In the genomic region with DNA sequence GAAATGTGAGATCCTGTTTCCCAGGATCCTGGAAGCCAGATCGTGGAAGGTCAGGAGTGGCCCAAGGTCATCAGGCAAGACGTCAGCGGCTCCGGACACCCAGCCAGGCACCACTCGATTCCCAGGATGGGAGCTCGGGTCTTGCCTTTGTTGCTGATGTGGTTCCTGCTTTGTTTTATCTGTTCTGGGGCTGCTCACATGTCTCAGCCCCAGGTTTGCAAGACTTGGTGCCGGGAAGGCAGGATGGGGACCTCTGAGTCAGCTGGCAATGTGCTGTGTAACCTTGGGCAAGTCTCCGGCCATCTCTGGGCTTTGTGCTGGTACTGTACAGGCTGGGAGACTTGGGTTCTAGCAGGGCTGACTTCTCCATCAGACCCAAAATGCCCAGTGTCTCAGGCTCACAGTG, we compare ENCODE assay signal across 12 cellular contexts. TPM values are rescaled to one million over a fixed set of nuclear protein-coding genes. Genes with fewer than 3 reads are reported as not detected.
A peak's percentile ranks its signal among the peaks of the same experiment; 100 is the strongest.
DNase-seq lines count a peak whose midpoint lies in the region; ATAC-seq, FAIRE-seq and TF ChIP-seq lines count a peak whose summit lies in the region.
"Had no signal": no experiment of that assay in that cellular context is flagged by ENCODE, and none has a peak within 500 bp of the region (broad histone marks: within the 10 kb centered on the region; RNA-seq: fewer than 3 reads in every experiment).

No MANE protein-coding gene starts in this region.

- H3K79me2 ChIP-seq in DND-41 (ENCODE audit: insufficient read depth, low read length): peaks cover 70% of the 10 kb centered on the region
- H3K79me2 ChIP-seq in GM12878 (ENCODE audit: control insufficient read depth, insufficient read depth, low read length): peaks cover 35% of the 10 kb centered on the region

- no peaks in the 10 kb centered on the region for H3K9me3 ChIP-seq in DND-41 (ENCODE audit: insufficient read depth, low read length, severe bottlenecking)
- no peaks in the 10 kb centered on the region for H3K9me3 ChIP-seq in GM12878 (replicated peaks; ENCODE audit: control insufficient read depth, insufficient read depth, low read length)
- no peaks in the 10 kb centered on the region for H3K9me3 ChIP-seq in neuronal stem cell (replicated peaks in 1 of 2; ENCODE audit: control insufficient read depth in 2 of 2, insufficient read depth in 1 of 2, low read depth in 1 of 2, low read length in 2 of 2)
- H3K9me3 ChIP-seq: Caco-2, pancreas had no signal

- peak overlapping the region; percentile 2 for H3K18ac ChIP-seq in neuronal stem cell (ENCODE audit: low read length)

- H4K20me1 ChIP-seq in DND-41 (ENCODE audit: insufficient read depth, low read length): peaks cover 11% of the 10 kb centered on the region; the same call in 1 of the 2 replicates
- H4K20me1 ChIP-seq in GM12878 (ENCODE audit: control insufficient read depth, insufficient read depth): no peaks in the 10 kb centered on the region

- FAIRE-seq in GM12878 (lab: Jason Lieb, UNC): no peak
- FAIRE-seq: islet of Langerhans, pancreas had no signal

- H3K4me2 ChIP-seq in DND-41 (ENCODE audit: insufficient read depth, low read length) (peak overlapping the region; percentile 71), GM12878 (ENCODE audit: control insufficient read depth, insufficient read depth) (peak overlapping the region; percentile 78), neuronal stem cell (ENCODE audit: insufficient read depth, low read length, poor library complexity, severe bottlenecking) (no peak overlapping the region)

- H3K9ac ChIP-seq in DND-41 (ENCODE audit: low read depth, low read length): peak overlapping the region; percentile 67; the same call in 1 of the 2 replicates
- H3K9ac ChIP-seq in GM12878 (ENCODE audit: control insufficient read depth, insufficient read depth, low read length): peak overlapping the region; percentile 33
- H3K9ac ChIP-seq in neuronal stem cell (ENCODE audit: low read depth, low read length, poor library complexity): no peak overlapping the region

- H2BK12ac ChIP-seq in neuronal stem cell (ENCODE audit: low read length): no peak overlapping the region

- no peak overlapping the region for H2BK15ac ChIP-seq in neuronal stem cell (ENCODE audit: low read length)

- 34% methylated on average over 8 of the region's 8 CpGs for WGBS in GM12878 (ENCODE audit: insufficient coverage, insufficient replicate concordance, low lambda C conversion rate, missing lambda C conversion rate)
- no CpG with 5 or more reads among the region's 8 CpGs for WGBS in neuronal stem cell (ENCODE audit: extremely low coverage in 2 of 2, insufficient read length in 2 of 2, insufficient replicate concordance in 1 of 2), 2 donors

- in situ Hi-C loops in GM12878 (cut with MboI): no loop called here

- RAD21 ChIA-PET in GM12878 (lab: Charles Lee; ENCODE audit: unreplicated experiment): interaction anchor here (1.8 kb wide), 1 partner anchor 10 kb away, joined by 10 read pairs; no protein-coding TSS in a partner anchor

- no peak for TF ChIP-seq POLR2A in GM12878 (IDR thresholded peaks at IDR 0.05; ENCODE audit: low read depth, low read length)

- no peak for TF ChIP-seq EP300 in GM12878 (IDR thresholded peaks at IDR 0.05; ENCODE audit: borderline replicate concordance in 1 of 2, control insufficient read depth in 1 of 2, low read depth in 2 of 2, low read length in 2 of 2)

- H4K8ac ChIP-seq in neuronal stem cell (ENCODE audit: low read depth, low read length): no peak overlapping the region

- SMC1A ChIA-PET in GM12878 (lab: Charles Lee; ENCODE audit: uncharacterized antibody, unreplicated experiment): interaction anchor here (0.8 to 8.8 kb wide), 4 partner anchors 10 to 226 kb away, joined by 3 to 93 read pairs (median 50); partner anchors contain the start of gene MAP1S

- TF ChIP-seq CTCF in DND-41 (IDR thresholded peaks at IDR 0.05; ENCODE audit: borderline replicate concordance, extremely low read depth, low read length, poor library complexity, severe bottlenecking) (no peak), RWPE1 (conservative IDR thresholded peaks at IDR 0.05; ENCODE audit: low read depth) (no peak), GM12878 (IDR thresholded peaks at IDR 0.05 in 2 of 3, conservative IDR thresholded peaks at IDR 0.05 in 1 of 3; ENCODE audit: control insufficient read depth in 2 of 3, extremely low read depth in 1 of 3, insufficient read depth in 1 of 3, low read depth in 3 of 3, low read length in 3 of 3) (no peak), foreskin keratinocyte (conservative IDR thresholded peaks at IDR 0.05) (no peak), coronary artery (IDR thresholded peaks at IDR 0.05) (no peak)

- no peak overlapping the region for H4K91ac ChIP-seq in neuronal stem cell (ENCODE audit: low read depth, low read length, poor library complexity)

- no TSS peak for BruUV-seq in GM12878 (replicated peaks; lab: Mats Ljungman, UMichigan)

- peaks cover 62% of the 10 kb centered on the region for H3K4me1 ChIP-seq in DND-41 (ENCODE audit: insufficient read depth, low read length)
- peaks cover 41% of the 10 kb centered on the region for H3K4me1 ChIP-seq in GM12878 (ENCODE audit: control insufficient read depth, insufficient read depth, low read length)
- peaks cover 11 to 16% of the 10 kb centered on the region in 2 donors for H3K4me1 ChIP-seq in neuronal stem cell (ENCODE audit: control insufficient read depth in 2 of 2, insufficient read depth in 1 of 2, low read depth in 1 of 2, low read length in 2 of 2)
- H3K4me1 ChIP-seq in foreskin keratinocyte: no peaks in the 10 kb centered on the region
- H3K4me1 ChIP-seq: Caco-2, pancreas had no signal

- H3K4me3 ChIP-seq in DND-41 (ENCODE audit: low read depth in 1 of 2, low read length in 2 of 2) (peak overlapping the region in 1 of 2 experiments; percentile 38; a peak in 2 of 4 replicates), GM12878 (peak overlapping the region; percentile 74), neuronal stem cell (ENCODE audit: low read length in 2 of 2) (no peak overlapping the region), coronary artery (no peak overlapping the region)
- H3K4me3 ChIP-seq: pancreas had no signal

- CTCF ChIA-PET in RWPE1 (lab: Yijun Ruan, JAX) (no interaction called here), GM12878 (lab: Yijun Ruan, JAX) (interaction anchor here (1.6 to 1.8 kb wide), 2 partner anchors 11 to 109 kb away, joined by 5 read pairs; partner anchors contain the start of gene RPL18A)

- H2AFZ ChIP-seq in DND-41 (ENCODE audit: low read depth, low read length): no peak overlapping the region
- H2AFZ ChIP-seq in GM12878 (ENCODE audit: control insufficient read depth, low read depth, low read length): no peak overlapping the region
- no peak overlapping the region for H2AFZ ChIP-seq in neuronal stem cell (ENCODE audit: low read length)

- no peak overlapping the region for H3K23ac ChIP-seq in neuronal stem cell (ENCODE audit: low read depth, low read length, poor library complexity)

- POLR2A ChIA-PET in RWPE1 (lab: Yijun Ruan, JAX; ENCODE audit: low non-redundant PET): no interaction called here
- POLR2A ChIA-PET in GM12878 (lab: Charles Lee): interaction anchor here (1.0 to 3.8 kb wide), 3 partner anchors 8 to 98 kb away, joined by 3 to 16 read pairs (median 13); partner anchors contain the start of gene JAK3

- H3K27me3 ChIP-seq in DND-41 (ENCODE audit: insufficient read depth, low read length, poor library complexity) (no peaks in the 10 kb centered on the region), GM12878 (replicated peaks in 1 of 2; ENCODE audit: control insufficient read depth in 2 of 2, insufficient read depth in 2 of 2, low read length in 1 of 2) (no peaks in the 10 kb centered on the region), neuronal stem cell (ENCODE audit: control insufficient read depth in 3 of 3, insufficient read depth in 3 of 3, low read depth in 1 of 3, low read length in 3 of 3) (no peaks in the 10 kb centered on the region), foreskin keratinocyte (peaks cover 11% of the 10 kb centered on the region)
- H3K27me3 ChIP-seq: pancreas had no signal

- H2AK5ac ChIP-seq in neuronal stem cell (ENCODE audit: low read depth, low read length): no peak overlapping the region

- no peak overlapping the region for H2BK5ac ChIP-seq in neuronal stem cell (ENCODE audit: low read length)

- TF ChIP-seq RAD21 in GM12878 (IDR thresholded peaks at IDR 0.05; ENCODE audit: insufficient read depth, low read depth, low read length): no peak

- no peak overlapping the region for H3K14ac ChIP-seq in neuronal stem cell (ENCODE audit: low read length)

- H3K27ac ChIP-seq in DND-41 (ENCODE audit: low read length) (peak overlapping the region; percentile 87), RWPE1 (peak overlapping the region; percentile 41), GM12878 (ENCODE audit: control insufficient read depth, insufficient read depth) (peak overlapping the region; percentile 95), neuronal stem cell (replicated peaks; ENCODE audit: low read length) (no peak overlapping the region), foreskin keratinocyte (no peak overlapping the region), coronary artery (no peak overlapping the region)
- H3K27ac ChIP-seq: pancreas had no signal

- intact Hi-C loops in GM12878 (cut with micrococcal nuclease; ENCODE audit: unreplicated experiment): loop anchor here (5.0 kb wide), 1 partner anchor 33 kb away; the partner anchor contains the start of gene MAP1S

- no peak overlapping the region for H3K4ac ChIP-seq in neuronal stem cell (ENCODE audit: low read length)

- peaks cover 2% of the 10 kb centered on the region for H3K79me1 ChIP-seq in neuronal stem cell (ENCODE audit: low read depth, low read length)

- no peak for ATAC-seq in DND-41 (ENCODE audit: insufficient read depth, low read depth)
- no peak for ATAC-seq in GM12878
- no peak for ATAC-seq in foreskin keratinocyte
- no peak for ATAC-seq in HG03045 (IDR thresholded peaks at IDR 0.05; ENCODE audit: unreplicated experiment)
- ATAC-seq: pancreas had no signal

- DNase-seq in DND-41: peak; percentile 18
- no peak for DNase-seq in RWPE1 (ENCODE audit: low spot score)
- DNase-seq in GM12878 (ENCODE audit: low read depth, low spot score): no peak
- no peak for DNase-seq in neuronal stem cell (ENCODE audit: low spot score)
- DNase-seq in NCI-H526 treated with DMSO at 0.1 percent for 48 hours (lab: John Stamatoyannopoulos, UW): no peak
- no peak for DNase-seq in foreskin keratinocyte
- DNase-seq in coronary artery (ENCODE audit: low spot score): no peak
- DNase-seq: Caco-2, NCI-H2227 treated with DMSO at 0.1 percent for 48 hours, pancreas had no signal

- H2BK120ac ChIP-seq in neuronal stem cell (ENCODE audit: low read depth, low read length): no peak overlapping the region

- H3K36me3 ChIP-seq in DND-41 (ENCODE audit: insufficient read depth, low read length) (peaks cover 23% of the 10 kb centered on the region), GM12878 (ENCODE audit: control insufficient read depth in 2 of 2, insufficient read depth in 2 of 2, low read length in 1 of 2) (no peaks in the 10 kb centered on the region), neuronal stem cell (replicated peaks in 1 of 2; ENCODE audit: control insufficient read depth in 2 of 2, insufficient read depth in 2 of 2, low read length in 2 of 2) (no peaks in the 10 kb centered on the region)
- H3K36me3 ChIP-seq: pancreas had no signal

RNA-seq across cellular contexts. Expression of gene FCHO1, which starts 1.4 kb away (rescaled TPM):
- total RNA-seq in GM12878 (2013; cell fraction: nucleolus; rRNA removed): 133 and 141 TPM in 2 replicates
- 24.3 and 25.2 TPM in 2 replicates for total RNA-seq in GM12878 (2014; rRNA removed)
- 12.2 and 12.5 TPM in 2 replicates for total RNA-seq in GM12878 (2014; rRNA removed; fragmentation: Illumina TruSeq; extraction: Trizol)
- 36.9 and 45.8 TPM in 2 replicates for total RNA-seq in GM12878 (2021)
- polyA plus RNA-seq in GM12878 (2011; ENCODE audit: low read depth): 10.8 TPM
- polyA plus RNA-seq in GM12878 (2011; rRNA removed): 4.3 and 7.2 TPM in 2 replicates
- 8.2 and 10.2 TPM in 2 replicates for polyA plus RNA-seq in GM12878 (2011; cell fraction: cytosol; rRNA removed)
- 57.4 and 76.4 TPM in 2 replicates for polyA plus RNA-seq in GM12878 (2011; cell fraction: nucleus; rRNA removed)
- 24.4 and 28.1 TPM in 2 replicates for polyA plus RNA-seq in GM12878 (2012)
- polyA plus RNA-seq in GM12878 (2014; fragmentation: Illumina TruSeq; extraction: Trizol): 6.9 and 11.7 TPM in 2 replicates
- polyA plus RNA-seq in GM12878 (2014; fragmentation: Nextera tagmentation; extraction: Ambion mirVana): under 1 TPM; 0.14 to 0.73 TPM
- polyA plus RNA-seq in GM12878 (2014; rRNA removed): 19.2 and 22.7 TPM in 2 replicates
- polyA plus RNA-seq in GM12878 (2016; fragmentation: Nextera tagmentation; extraction: Ambion mirVana): 10 to 100 TPM; 24.4 to 28.4 TPM
- 30.5 and 47.3 TPM in 2 replicates for polyA minus RNA-seq in GM12878 (2011; rRNA and poly(A)+ RNA removed)
- polyA minus RNA-seq in GM12878 (2011; cell fraction: cytosol; rRNA and poly(A)+ RNA removed): 11.3 and 13.5 TPM in 2 replicates
- polyA minus RNA-seq in GM12878 (2011; cell fraction: nucleus; rRNA and poly(A)+ RNA removed): 62.5 and 90.0 TPM in 2 replicates
- 18.3 TPM for polyA plus RNA-seq in neuronal stem cell (2013, experiment 1 of 2)
- polyA plus RNA-seq in neuronal stem cell (2013, experiment 2 of 2): 18.1 TPM
- total RNA-seq in foreskin keratinocyte: 6.2 and 8.8 TPM in 2 replicates
- polyA plus RNA-seq in foreskin keratinocyte: 6.3 and 9.9 TPM in 2 replicates

RNA-seq across cellular contexts. Expression of gene MAP1S, which starts 30.6 kb away (rescaled TPM):
- total RNA-seq in GM12878 (2013; cell fraction: nucleolus; rRNA removed): 18.5 and 19.7 TPM in 2 replicates
- total RNA-seq in GM12878 (2014; rRNA removed): 13.8 and 14.6 TPM in 2 replicates
- total RNA-seq in GM12878 (2014; rRNA removed; fragmentation: Illumina TruSeq; extraction: Trizol): 6.4 and 6.6 TPM in 2 replicates
- 63.9 and 65.3 TPM in 2 replicates for total RNA-seq in GM12878 (2021)
- polyA plus RNA-seq in GM12878 (2011; ENCODE audit: low read depth): 14.1 TPM
- 1.9 and 6.6 TPM in 2 replicates for polyA plus RNA-seq in GM12878 (2011; rRNA removed)
- 17.1 and 17.3 TPM in 2 replicates for polyA plus RNA-seq in GM12878 (2011; cell fraction: cytosol; rRNA removed)
- 26.6 and 44.9 TPM in 2 replicates for polyA plus RNA-seq in GM12878 (2011; cell fraction: nucleus; rRNA removed)
- 60.1 and 64.9 TPM in 2 replicates for polyA plus RNA-seq in GM12878 (2012)
- 2.9 and 16.8 TPM in 2 replicates for polyA plus RNA-seq in GM12878 (2014; fragmentation: Illumina TruSeq; extraction: Trizol)
- 1 to 10 TPM; 2.1 to 3.4 TPM for polyA plus RNA-seq in GM12878 (2014; fragmentation: Nextera tagmentation; extraction: Ambion mirVana)
- polyA plus RNA-seq in GM12878 (2014; rRNA removed): 15.5 and 22.2 TPM in 2 replicates
- polyA plus RNA-seq in GM12878 (2016; fragmentation: Nextera tagmentation; extraction: Ambion mirVana): 10 to 100 TPM; 26.5 to 31.8 TPM
- polyA minus RNA-seq in GM12878 (2011; rRNA and poly(A)+ RNA removed): 34.7 and 45.5 TPM in 2 replicates
- 41.9 and 52.7 TPM in 2 replicates for polyA minus RNA-seq in GM12878 (2011; cell fraction: cytosol; rRNA and poly(A)+ RNA removed)
- 9.9 and 19.7 TPM in 2 replicates for polyA minus RNA-seq in GM12878 (2011; cell fraction: nucleus; rRNA and poly(A)+ RNA removed)
- 35.5 TPM for polyA plus RNA-seq in neuronal stem cell (2013, experiment 1 of 2)
- 35.9 TPM for polyA plus RNA-seq in neuronal stem cell (2013, experiment 2 of 2)
- 23.5 and 25.3 TPM in 2 replicates for total RNA-seq in foreskin keratinocyte
- polyA plus RNA-seq in foreskin keratinocyte: 28.4 and 35.9 TPM in 2 replicates

RNA-seq across cellular contexts. Expression of gene B3GNT3, which starts 45.0 kb away (rescaled TPM):
- total RNA-seq in GM12878 (2013; cell fraction: nucleolus; rRNA removed): not detected in 2 replicates
- 0.22 TPM in 1 of 2 replicates, not detected in the other for total RNA-seq in GM12878 (2014; rRNA removed)
- total RNA-seq in GM12878 (2014; rRNA removed; fragmentation: Illumina TruSeq; extraction: Trizol): not detected in 2 replicates
- 0.08 TPM in 1 of 2 replicates, not detected in the other for total RNA-seq in GM12878 (2021)
- polyA plus RNA-seq in GM12878 (2011; ENCODE audit: low read depth): not detected
- polyA plus RNA-seq in GM12878 (2011; rRNA removed): not detected in 2 replicates
- polyA plus RNA-seq in GM12878 (2011; cell fraction: cytosol; rRNA removed): not detected in 2 replicates
- polyA plus RNA-seq in GM12878 (2011; cell fraction: nucleus; rRNA removed): not detected in 2 replicates
- polyA plus RNA-seq in GM12878 (2012): not detected in 2 replicates
- not detected in 2 replicates for polyA plus RNA-seq in GM12878 (2014; fragmentation: Illumina TruSeq; extraction: Trizol)
- polyA plus RNA-seq in GM12878 (2014; fragmentation: Nextera tagmentation; extraction: Ambion mirVana): not detected
- not detected in 2 replicates for polyA plus RNA-seq in GM12878 (2014; rRNA removed)
- not detected for polyA plus RNA-seq in GM12878 (2016; fragmentation: Nextera tagmentation; extraction: Ambion mirVana)
- not detected in 2 replicates for polyA minus RNA-seq in GM12878 (2011; rRNA and poly(A)+ RNA removed)
- not detected in 2 replicates for polyA minus RNA-seq in GM12878 (2011; cell fraction: cytosol; rRNA and poly(A)+ RNA removed)
- not detected in 2 replicates for polyA minus RNA-seq in GM12878 (2011; cell fraction: nucleus; rRNA and poly(A)+ RNA removed)
- 0.03 TPM for polyA plus RNA-seq in neuronal stem cell (2013, experiment 1 of 2)
- polyA plus RNA-seq in neuronal stem cell (2013, experiment 2 of 2): not detected
- total RNA-seq in foreskin keratinocyte: 6.5 and 11.5 TPM in 2 replicates
- 5.7 and 7.9 TPM in 2 replicates for polyA plus RNA-seq in foreskin keratinocyte

Comparison
In these comparisons a context has a peak if more than half of its experiments do, and no peak if none do; other contexts are left out.
1. H3K27ac ChIP-seq: peak in DND-41 (single experiment), RWPE1 (single experiment) and GM12878 (single experiment); none in neuronal stem cell (single experiment), foreskin keratinocyte (single experiment) and coronary artery (0 of 2).